In genomic region chr4:24614881-24615280, GRCh38 we compare ENCODE assay signal across 25 cellular contexts.
"Had no signal": no experiment of that assay in that cellular context is flagged by ENCODE, and none has a peak within 500 bp of the region (broad histone marks: within the 10 kb centered on the region; RNA-seq: fewer than 3 reads in every experiment).

No MANE protein-coding gene starts in this region.

- H3K4me3 Mint-ChIP-seq: dendritic cell treated with granulocyte-macrophage colony-stimulating factor and Interleukin-4, amounts not matched to agents 40 ng/mL and 50 ng/mL, for 4 days; endodermal cell; mesothelial cell of epicardium; naive thymus-derived CD4-positive, alpha-beta T cell; nephron; neural progenitor cell; type B pancreatic cell had no signal

- H3K36me3 ChIP-seq: gastrocnemius medialis, neural progenitor cell, right lobe of liver, tibial artery had no signal

- H3K4me1 Mint-ChIP-seq: endodermal cell, mesothelial cell of epicardium, nephron, neural progenitor cell had no signal

- H3K4me1 ChIP-seq: gastrocnemius medialis, neural progenitor cell, parathyroid adenoma, right lobe of liver, testis, tibial artery had no signal

- H3K27ac Mint-ChIP-seq: dendritic cell treated with granulocyte-macrophage colony-stimulating factor and Interleukin-4, amounts not matched to agents 40 ng/mL and 50 ng/mL, for 4 days; endodermal cell; mesothelial cell of epicardium; naive thymus-derived CD4-positive, alpha-beta T cell; nephron; neural progenitor cell; progenitor cell of endocrine pancreas; type B pancreatic cell had no signal

- H3K4me2 ChIP-seq: neural progenitor cell had no signal

- H3K36me3 Mint-ChIP-seq: mesothelial cell of epicardium, neural progenitor cell, type B pancreatic cell had no signal

- ATAC-seq: esophagus mucosa; gastrocnemius medialis; left lobe of liver; naive thymus-derived CD4-positive, alpha-beta T cell; right lobe of liver had no signal

- H3K27me3 Mint-ChIP-seq: progenitor cell of endocrine pancreas, type B pancreatic cell had no signal

- DNase-seq: effector CD8-positive, alpha-beta T cell; endodermal cell; foreskin fibroblast; gastrocnemius medialis; head of caudate nucleus; mesenchymal stem cell; naive thymus-derived CD4-positive, alpha-beta T cell; right lobe of liver; small intestine; stimulated activated CD4-positive, alpha-beta T cell treated with anti-CD3 and anti-CD28 coated beads, Interleukin-15, amount 100 ng/mL, for 24 hours; stimulated activated CD4-positive, alpha-beta T cell treated with anti-CD3 and anti-CD28 coated beads, Interleukin-2, amount 100 ng/mL, for 48 hours; stimulated activated naive CD4-positive, alpha-beta T cell; substantia nigra; testis; tibial artery had no signal

- H3K4me3 ChIP-seq: gastrocnemius medialis, neural progenitor cell, right lobe of liver, testis, tibial artery had no signal

- H2AFZ ChIP-seq: neural progenitor cell, parathyroid adenoma had no signal

- H3K9me3 Mint-ChIP-seq: type B pancreatic cell had no signal

- H3K27ac ChIP-seq: epithelial cell of prostate, gastrocnemius medialis, neural progenitor cell, parathyroid adenoma, right lobe of liver, testis, tibial artery had no signal

- H3K27me3 ChIP-seq: gastrocnemius medialis, neural progenitor cell, right lobe of liver, testis, tibial artery had no signal

- H3K79me2 ChIP-seq: parathyroid adenoma had no signal

- H3K9me3 ChIP-seq: gastrocnemius medialis, right lobe of liver, testis, tibial artery had no signal
